1 cellular context compared by ENCODE assay signal in genomic region chr2:133888816-133889215, GRCh38.
A peak's percentile ranks its signal among the peaks of the same experiment; 100 is the strongest.
TF ChIP-seq lines count a peak whose summit lies in the region.

No MANE protein-coding gene starts in this region.

TF ChIP-seq in K562, 482 proteins besides CTCF, POLR2A, EP300 and RAD21:
- TF ChIP-seq, protein P1, sequence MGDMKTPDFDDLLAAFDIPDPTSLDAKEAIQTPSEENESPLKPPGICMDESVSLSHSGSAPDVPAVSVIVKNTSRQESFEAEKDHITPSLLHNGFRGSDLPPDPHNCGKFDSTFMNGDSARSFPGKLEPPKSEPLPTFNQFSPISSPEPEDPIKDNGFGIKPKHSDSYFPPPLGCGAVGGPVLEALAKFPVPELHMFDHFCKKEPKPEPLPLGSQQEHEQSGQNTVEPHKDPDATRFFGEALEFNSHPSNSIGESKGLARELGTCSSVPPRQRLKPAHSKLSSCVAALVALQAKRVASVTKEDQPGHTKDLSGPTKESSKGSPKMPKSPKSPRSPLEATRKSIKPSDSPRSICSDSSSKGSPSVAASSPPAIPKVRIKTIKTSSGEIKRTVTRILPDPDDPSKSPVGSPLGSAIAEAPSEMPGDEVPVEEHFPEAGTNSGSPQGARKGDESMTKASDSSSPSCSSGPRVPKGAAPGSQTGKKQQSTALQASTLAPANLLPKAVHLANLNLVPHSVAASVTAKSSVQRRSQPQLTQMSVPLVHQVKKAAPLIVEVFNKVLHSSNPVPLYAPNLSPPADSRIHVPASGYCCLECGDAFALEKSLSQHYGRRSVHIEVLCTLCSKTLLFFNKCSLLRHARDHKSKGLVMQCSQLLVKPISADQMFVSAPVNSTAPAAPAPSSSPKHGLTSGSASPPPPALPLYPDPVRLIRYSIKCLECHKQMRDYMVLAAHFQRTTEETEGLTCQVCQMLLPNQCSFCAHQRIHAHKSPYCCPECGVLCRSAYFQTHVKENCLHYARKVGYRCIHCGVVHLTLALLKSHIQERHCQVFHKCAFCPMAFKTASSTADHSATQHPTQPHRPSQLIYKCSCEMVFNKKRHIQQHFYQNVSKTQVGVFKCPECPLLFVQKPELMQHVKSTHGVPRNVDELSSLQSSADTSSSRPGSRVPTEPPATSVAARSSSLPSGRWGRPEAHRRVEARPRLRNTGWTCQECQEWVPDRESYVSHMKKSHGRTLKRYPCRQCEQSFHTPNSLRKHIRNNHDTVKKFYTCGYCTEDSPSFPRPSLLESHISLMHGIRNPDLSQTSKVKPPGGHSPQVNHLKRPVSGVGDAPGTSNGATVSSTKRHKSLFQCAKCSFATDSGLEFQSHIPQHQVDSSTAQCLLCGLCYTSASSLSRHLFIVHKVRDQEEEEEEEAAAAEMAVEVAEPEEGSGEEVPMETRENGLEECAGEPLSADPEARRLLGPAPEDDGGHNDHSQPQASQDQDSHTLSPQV (IDR thresholded peaks at IDR 0.05): no peak
- TF ChIP-seq MEIS2 (IDR thresholded peaks at IDR 0.05; ENCODE audit: partially characterized antibody): peak; percentile 7
